ENCODE assay signal across 1 cellular context in the genomic region with DNA sequence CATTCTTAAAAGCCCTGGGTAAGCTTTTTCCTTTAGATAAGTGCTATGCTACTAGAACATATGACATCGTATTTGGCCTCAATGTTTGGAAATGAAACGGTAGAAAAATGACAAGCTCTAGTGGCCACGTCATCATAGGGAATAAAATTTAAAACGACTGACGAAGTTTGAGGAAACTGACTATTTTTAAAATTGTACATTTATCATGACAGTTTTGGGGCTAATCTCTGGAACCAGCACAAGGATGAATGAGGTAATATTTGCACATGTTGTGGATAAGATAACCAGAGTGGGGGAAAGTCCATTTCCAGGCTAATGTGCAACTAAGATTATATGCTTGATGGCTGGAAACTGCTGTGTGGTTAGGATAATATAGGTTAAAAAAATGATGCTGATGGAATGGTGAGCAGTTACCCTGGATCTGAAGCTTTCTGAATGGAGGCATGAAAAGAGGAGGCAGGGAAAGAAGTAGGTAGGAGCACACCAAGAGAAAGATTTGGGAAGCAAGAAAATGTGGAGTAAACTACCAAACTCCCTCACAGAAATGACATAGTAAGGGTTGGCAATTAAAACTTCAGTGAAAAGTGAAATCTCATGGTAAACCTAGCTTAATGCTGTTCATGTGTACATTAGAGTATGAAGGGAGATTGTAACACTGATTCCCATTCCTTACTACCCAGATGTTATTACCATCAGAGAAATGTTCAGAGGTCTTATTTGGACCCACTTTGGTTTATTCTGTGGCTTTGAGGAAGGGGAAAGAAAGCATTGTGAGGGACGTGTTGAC.
TF ChIP-seq lines count a peak whose summit lies in the region.

No MANE protein-coding gene starts in this region.

TF ChIP-seq in HepG2, 621 proteins besides CTCF, POLR2A, EP300 and RAD21 (continued from another document):
- TF ChIP-seq ZNF558 (CRISPR knock-in tag; IDR thresholded peaks at IDR 0.05; ENCODE audit: borderline replicate concordance) (0 out of 2 replicates have a peak, but pooled peaks have one; percentile 45), NAIF1 (CRISPR knock-in tag; IDR thresholded peaks at IDR 0.05; ENCODE audit: borderline replicate concordance) (no peak), ZSCAN9 (CRISPR knock-in tag; IDR thresholded peaks at IDR 0.05; ENCODE audit: borderline replicate concordance) (no peak), ZNF556 (CRISPR knock-in tag; IDR thresholded peaks at IDR 0.05; ENCODE audit: borderline replicate concordance) (0 out of 2 replicates have a peak, but pooled peaks have one; percentile 28), SOX13 (IDR thresholded peaks at IDR 0.05) (no peak), SOX13 (CRISPR knock-in tag; conservative IDR thresholded peaks at IDR 0.05 in 1 of 2, IDR thresholded peaks at IDR 0.05 in 1 of 2) (peak in 1 of 2 experiments; percentile 49; a peak in 1 of 4 replicates), ZFP37 (CRISPR knock-in tag; IDR thresholded peaks at IDR 0.05; ENCODE audit: borderline replicate concordance) (no peak), NR2F6 (IDR thresholded peaks at IDR 0.05) (0 out of 2 replicates have a peak, but pooled peaks have one; percentile 9), NR2F6 (CRISPR knock-in tag; IDR thresholded peaks at IDR 0.05) (no peak), CBX1 (IDR thresholded peaks at IDR 0.05; ENCODE audit: low read depth) (no peak), SMARCE1 (IDR thresholded peaks at IDR 0.05; ENCODE audit: borderline replicate concordance) (no peak), FOXP1 (IDR thresholded peaks at IDR 0.05) (no peak), FOXP1 (CRISPR knock-in tag; IDR thresholded peaks at IDR 0.05) (peak; percentile 36; the same call in 1 of the 2 replicates), CCDC6 (CRISPR knock-in tag; IDR thresholded peaks at IDR 0.05) (no peak), MAF1 (CRISPR knock-in tag; IDR thresholded peaks at IDR 0.05; ENCODE audit: borderline replicate concordance) (no peak), ZNF691 (CRISPR knock-in tag; IDR thresholded peaks at IDR 0.05; ENCODE audit: borderline replicate concordance, low read depth) (no peak), MIER2 (CRISPR knock-in tag; IDR thresholded peaks at IDR 0.05) (no peak), TGIF2 (CRISPR knock-in tag; IDR thresholded peaks at IDR 0.05) (no peak), GATA4 (IDR thresholded peaks at IDR 0.05; ENCODE audit: borderline replicate concordance, low read depth) (peak; percentile 89), PCBP1 (IDR thresholded peaks at IDR 0.05; ENCODE audit: borderline replicate concordance, low read depth, low read length) (no peak), ISX (CRISPR knock-in tag; conservative IDR thresholded peaks at IDR 0.05) (no peak), CEBPB (IDR thresholded peaks at IDR 0.05; ENCODE audit: borderline replicate concordance, low read depth, low read length) (peak; percentile 59; the same call in 1 of the 2 replicates), ZNF629 (CRISPR knock-in tag; conservative IDR thresholded peaks at IDR 0.05) (0 out of 2 replicates have a peak, but pooled peaks have one; percentile 13), CBX2 (IDR thresholded peaks at IDR 0.05; ENCODE audit: low read depth, low read length) (no peak), CBX2 (CRISPR knock-in tag; IDR thresholded peaks at IDR 0.05; ENCODE audit: low read depth) (no peak), EED (CRISPR knock-in tag; IDR thresholded peaks at IDR 0.05) (no peak), SMC3 (IDR thresholded peaks at IDR 0.05; ENCODE audit: low read length) (no peak), DNMT3B (CRISPR knock-in tag; conservative IDR thresholded peaks at IDR 0.05) (no peak), ZNF749 (CRISPR knock-in tag; IDR thresholded peaks at IDR 0.05; ENCODE audit: borderline replicate concordance) (no peak), RFX3 (CRISPR knock-in tag; IDR thresholded peaks at IDR 0.05) (no peak), HNF1B (CRISPR knock-in tag; IDR thresholded peaks at IDR 0.05) (peak; percentile 56; the same call in 1 of the 2 replicates), SSRP1 (CRISPR knock-in tag; IDR thresholded peaks at IDR 0.05) (no peak)
- TF ChIP-seq, protein P1, sequence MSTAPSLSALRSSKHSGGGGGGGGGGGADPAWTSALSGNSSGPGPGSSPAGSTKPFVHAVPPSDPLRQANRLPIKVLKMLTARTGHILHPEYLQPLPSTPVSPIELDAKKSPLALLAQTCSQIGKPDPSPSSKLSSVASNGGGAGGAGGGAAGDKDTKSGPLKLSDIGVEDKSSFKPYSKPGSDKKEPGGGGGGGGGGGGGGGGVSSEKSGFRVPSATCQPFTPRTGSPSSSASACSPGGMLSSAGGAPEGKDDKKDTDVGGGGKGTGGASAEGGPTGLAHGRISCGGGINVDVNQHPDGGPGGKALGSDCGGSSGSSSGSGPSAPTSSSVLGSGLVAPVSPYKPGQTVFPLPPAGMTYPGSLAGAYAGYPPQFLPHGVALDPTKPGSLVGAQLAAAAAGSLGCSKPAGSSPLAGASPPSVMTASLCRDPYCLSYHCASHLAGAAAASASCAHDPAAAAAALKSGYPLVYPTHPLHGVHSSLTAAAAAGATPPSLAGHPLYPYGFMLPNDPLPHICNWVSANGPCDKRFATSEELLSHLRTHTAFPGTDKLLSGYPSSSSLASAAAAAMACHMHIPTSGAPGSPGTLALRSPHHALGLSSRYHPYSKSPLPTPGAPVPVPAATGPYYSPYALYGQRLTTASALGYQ (CRISPR knock-in tag; IDR thresholded peaks at IDR 0.05), result 0 out of 2 replicates have a peak, but pooled peaks have one; percentile 39
- TF ChIP-seq, protein P2, sequence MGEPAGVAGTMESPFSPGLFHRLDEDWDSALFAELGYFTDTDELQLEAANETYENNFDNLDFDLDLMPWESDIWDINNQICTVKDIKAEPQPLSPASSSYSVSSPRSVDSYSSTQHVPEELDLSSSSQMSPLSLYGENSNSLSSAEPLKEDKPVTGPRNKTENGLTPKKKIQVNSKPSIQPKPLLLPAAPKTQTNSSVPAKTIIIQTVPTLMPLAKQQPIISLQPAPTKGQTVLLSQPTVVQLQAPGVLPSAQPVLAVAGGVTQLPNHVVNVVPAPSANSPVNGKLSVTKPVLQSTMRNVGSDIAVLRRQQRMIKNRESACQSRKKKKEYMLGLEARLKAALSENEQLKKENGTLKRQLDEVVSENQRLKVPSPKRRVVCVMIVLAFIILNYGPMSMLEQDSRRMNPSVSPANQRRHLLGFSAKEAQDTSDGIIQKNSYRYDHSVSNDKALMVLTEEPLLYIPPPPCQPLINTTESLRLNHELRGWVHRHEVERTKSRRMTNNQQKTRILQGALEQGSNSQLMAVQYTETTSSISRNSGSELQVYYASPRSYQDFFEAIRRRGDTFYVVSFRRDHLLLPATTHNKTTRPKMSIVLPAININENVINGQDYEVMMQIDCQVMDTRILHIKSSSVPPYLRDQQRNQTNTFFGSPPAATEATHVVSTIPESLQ (CRISPR knock-in tag; conservative IDR thresholded peaks at IDR 0.05), result no peak
- TF ChIP-seq, protein P3, sequence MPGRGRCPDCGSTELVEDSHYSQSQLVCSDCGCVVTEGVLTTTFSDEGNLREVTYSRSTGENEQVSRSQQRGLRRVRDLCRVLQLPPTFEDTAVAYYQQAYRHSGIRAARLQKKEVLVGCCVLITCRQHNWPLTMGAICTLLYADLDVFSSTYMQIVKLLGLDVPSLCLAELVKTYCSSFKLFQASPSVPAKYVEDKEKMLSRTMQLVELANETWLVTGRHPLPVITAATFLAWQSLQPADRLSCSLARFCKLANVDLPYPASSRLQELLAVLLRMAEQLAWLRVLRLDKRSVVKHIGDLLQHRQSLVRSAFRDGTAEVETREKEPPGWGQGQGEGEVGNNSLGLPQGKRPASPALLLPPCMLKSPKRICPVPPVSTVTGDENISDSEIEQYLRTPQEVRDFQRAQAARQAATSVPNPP (CRISPR knock-in tag; IDR thresholded peaks at IDR 0.05), result no peak
- TF ChIP-seq, protein P4, sequence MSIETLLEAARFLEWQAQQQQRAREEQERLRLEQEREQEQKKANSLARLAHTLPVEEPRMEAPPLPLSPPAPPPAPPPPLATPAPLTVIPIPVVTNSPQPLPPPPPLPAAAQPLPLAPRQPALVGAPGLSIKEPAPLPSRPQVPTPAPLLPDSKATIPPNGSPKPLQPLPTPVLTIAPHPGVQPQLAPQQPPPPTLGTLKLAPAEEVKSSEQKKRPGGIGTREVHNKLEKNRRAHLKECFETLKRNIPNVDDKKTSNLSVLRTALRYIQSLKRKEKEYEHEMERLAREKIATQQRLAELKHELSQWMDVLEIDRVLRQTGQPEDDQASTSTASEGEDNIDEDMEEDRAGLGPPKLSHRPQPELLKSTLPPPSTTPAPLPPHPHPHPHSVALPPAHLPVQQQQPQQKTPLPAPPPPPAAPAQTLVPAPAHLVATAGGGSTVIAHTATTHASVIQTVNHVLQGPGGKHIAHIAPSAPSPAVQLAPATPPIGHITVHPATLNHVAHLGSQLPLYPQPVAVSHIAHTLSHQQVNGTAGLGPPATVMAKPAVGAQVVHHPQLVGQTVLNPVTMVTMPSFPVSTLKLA (IDR thresholded peaks at IDR 0.05), result no peak
- TF ChIP-seq, protein P5, sequence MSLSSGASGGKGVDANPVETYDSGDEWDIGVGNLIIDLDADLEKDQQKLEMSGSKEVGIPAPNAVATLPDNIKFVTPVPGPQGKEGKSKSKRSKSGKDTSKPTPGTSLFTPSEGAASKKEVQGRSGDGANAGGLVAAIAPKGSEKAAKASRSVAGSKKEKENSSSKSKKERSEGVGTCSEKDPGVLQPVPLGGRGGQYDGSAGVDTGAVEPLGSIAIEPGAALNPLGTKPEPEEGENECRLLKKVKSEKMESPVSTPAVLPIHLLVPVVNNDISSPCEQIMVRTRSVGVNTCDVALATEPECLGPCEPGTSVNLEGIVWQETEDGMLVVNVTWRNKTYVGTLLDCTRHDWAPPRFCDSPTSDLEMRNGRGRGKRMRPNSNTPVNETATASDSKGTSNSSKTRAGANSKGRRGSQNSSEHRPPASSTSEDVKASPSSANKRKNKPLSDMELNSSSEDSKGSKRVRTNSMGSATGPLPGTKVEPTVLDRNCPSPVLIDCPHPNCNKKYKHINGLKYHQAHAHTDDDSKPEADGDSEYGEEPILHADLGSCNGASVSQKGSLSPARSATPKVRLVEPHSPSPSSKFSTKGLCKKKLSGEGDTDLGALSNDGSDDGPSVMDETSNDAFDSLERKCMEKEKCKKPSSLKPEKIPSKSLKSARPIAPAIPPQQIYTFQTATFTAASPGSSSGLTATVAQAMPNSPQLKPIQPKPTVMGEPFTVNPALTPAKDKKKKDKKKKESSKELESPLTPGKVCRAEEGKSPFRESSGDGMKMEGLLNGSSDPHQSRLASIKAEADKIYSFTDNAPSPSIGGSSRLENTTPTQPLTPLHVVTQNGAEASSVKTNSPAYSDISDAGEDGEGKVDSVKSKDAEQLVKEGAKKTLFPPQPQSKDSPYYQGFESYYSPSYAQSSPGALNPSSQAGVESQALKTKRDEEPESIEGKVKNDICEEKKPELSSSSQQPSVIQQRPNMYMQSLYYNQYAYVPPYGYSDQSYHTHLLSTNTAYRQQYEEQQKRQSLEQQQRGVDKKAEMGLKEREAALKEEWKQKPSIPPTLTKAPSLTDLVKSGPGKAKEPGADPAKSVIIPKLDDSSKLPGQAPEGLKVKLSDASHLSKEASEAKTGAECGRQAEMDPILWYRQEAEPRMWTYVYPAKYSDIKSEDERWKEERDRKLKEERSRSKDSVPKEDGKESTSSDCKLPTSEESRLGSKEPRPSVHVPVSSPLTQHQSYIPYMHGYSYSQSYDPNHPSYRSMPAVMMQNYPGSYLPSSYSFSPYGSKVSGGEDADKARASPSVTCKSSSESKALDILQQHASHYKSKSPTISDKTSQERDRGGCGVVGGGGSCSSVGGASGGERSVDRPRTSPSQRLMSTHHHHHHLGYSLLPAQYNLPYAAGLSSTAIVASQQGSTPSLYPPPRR (CRISPR knock-in tag; IDR thresholded peaks at IDR 0.05; ENCODE audit: borderline replicate concordance), result peak; percentile 18; the same call in 1 of the 2 replicates
- TF ChIP-seq, protein P6, sequence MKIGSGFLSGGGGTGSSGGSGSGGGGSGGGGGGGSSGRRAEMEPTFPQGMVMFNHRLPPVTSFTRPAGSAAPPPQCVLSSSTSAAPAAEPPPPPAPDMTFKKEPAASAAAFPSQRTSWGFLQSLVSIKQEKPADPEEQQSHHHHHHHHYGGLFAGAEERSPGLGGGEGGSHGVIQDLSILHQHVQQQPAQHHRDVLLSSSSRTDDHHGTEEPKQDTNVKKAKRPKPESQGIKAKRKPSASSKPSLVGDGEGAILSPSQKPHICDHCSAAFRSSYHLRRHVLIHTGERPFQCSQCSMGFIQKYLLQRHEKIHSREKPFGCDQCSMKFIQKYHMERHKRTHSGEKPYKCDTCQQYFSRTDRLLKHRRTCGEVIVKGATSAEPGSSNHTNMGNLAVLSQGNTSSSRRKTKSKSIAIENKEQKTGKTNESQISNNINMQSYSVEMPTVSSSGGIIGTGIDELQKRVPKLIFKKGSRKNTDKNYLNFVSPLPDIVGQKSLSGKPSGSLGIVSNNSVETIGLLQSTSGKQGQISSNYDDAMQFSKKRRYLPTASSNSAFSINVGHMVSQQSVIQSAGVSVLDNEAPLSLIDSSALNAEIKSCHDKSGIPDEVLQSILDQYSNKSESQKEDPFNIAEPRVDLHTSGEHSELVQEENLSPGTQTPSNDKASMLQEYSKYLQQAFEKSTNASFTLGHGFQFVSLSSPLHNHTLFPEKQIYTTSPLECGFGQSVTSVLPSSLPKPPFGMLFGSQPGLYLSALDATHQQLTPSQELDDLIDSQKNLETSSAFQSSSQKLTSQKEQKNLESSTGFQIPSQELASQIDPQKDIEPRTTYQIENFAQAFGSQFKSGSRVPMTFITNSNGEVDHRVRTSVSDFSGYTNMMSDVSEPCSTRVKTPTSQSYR (CRISPR knock-in tag; IDR thresholded peaks at IDR 0.05; ENCODE audit: borderline replicate concordance), result 0 out of 2 replicates have a peak, but pooled peaks have one; percentile 11
- TF ChIP-seq, protein P7, sequence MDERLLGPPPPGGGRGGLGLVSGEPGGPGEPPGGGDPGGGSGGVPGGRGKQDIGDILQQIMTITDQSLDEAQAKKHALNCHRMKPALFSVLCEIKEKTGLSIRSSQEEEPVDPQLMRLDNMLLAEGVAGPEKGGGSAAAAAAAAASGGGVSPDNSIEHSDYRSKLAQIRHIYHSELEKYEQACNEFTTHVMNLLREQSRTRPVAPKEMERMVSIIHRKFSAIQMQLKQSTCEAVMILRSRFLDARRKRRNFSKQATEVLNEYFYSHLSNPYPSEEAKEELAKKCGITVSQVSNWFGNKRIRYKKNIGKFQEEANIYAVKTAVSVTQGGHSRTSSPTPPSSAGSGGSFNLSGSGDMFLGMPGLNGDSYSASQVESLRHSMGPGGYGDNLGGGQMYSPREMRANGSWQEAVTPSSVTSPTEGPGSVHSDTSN (CRISPR knock-in tag; IDR thresholded peaks at IDR 0.05), result no peak
